In the genomic region with DNA sequence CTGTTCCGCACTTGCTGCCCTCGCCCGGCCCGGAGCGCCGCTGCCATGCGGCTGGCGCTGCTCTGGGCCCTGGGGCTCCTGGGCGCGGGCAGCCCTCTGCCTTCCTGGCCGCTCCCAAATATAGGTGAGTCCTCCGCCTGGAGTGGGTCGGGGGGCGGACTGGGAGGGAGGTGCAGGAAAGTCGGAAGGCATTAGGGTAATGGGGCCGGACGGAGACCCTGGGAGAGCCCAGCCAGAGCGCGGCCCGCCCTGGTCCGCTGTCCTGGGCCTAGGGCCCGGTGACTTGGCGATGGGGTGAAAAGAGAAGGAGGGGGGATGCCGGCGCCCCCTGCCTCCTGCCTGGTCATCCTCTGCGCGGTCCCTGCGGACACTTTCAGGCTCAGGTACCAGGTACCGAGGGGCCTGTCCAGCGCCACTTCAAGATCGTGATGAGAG, we compare ENCODE assay signal across 9 cellular contexts. TPM values are rescaled to one million over a fixed set of nuclear protein-coding genes. Genes with fewer than 3 reads are reported as not detected.
DNase-seq lines count a peak whose midpoint lies in the region; ATAC-seq and TF ChIP-seq lines count a peak whose summit lies in the region.
"Had no signal": no experiment of that assay in that cellular context is flagged by ENCODE, and none has a peak within 500 bp of the region (broad histone marks: within the 10 kb centered on the region; RNA-seq: fewer than 3 reads in every experiment).

No MANE protein-coding gene starts in this region.

- POLR2A ChIA-PET in BJ (lab: Charles Lee) = interaction anchor here (1.0 kb wide), 1 partner anchor 13 kb away, joined by 4 read pairs; no protein-coding TSS in a partner anchor

- H3K27me3 Mint-ChIP-seq in HFFc6 (ENCODE audit: insufficient read depth) = no peaks in the 10 kb centered on the region; the same call in 1 of the 2 replicates
- no peaks in the 10 kb centered on the region for H3K27me3 Mint-ChIP-seq in activated T-helper 2 cell treated with anti-CD3 and anti-CD28 coated beads, Interferon-gamma antibody, Interleukin-2, Interleukin-4, amounts not matched to agents 10 μg/mL and 5 μg/mL and 100 μg/mL, durations not matched to agents 14 hours and 24 hours and 36 hours (ENCODE audit: low read depth)
- H3K27me3 Mint-ChIP-seq in stimulated activated naive CD8-positive, alpha-beta T cell treated with anti-CD3 and anti-CD28 coated beads, Interleukin-15, amount 100 ng/mL, for 72 hours = no peaks in the 10 kb centered on the region

- DNase-seq in BJ (ENCODE audit: low read depth) (no peak), HFFc6 (no peak)
- no peak for DNase-seq in activated T-helper 2 cell treated with anti-CD3 and anti-CD28 coated beads, Interferon-gamma antibody, Interleukin-2, Interleukin-4, amounts not matched to agents 10 μg/mL and 5 μg/mL and 100 μg/mL, durations not matched to agents 14 hours and 24 hours and 36 hours (ENCODE audit: low spot score)
- DNase-seq in stimulated activated naive CD8-positive, alpha-beta T cell treated with anti-CD3 and anti-CD28 coated beads, Interleukin-15, amount 100 ng/mL, for 72 hours = no peak
- DNase-seq in stimulated activated CD4-positive, alpha-beta T cell treated with anti-CD3 and anti-CD28 coated beads, Interleukin-2, amount 100 ng/mL, for 48 hours = no peak

- H3K4me1 ChIP-seq in iPS-15b (ENCODE audit: control insufficient read depth, insufficient read depth, low read length) = peaks cover 3% of the 10 kb centered on the region

- CTCF ChIA-PET in BJ (lab: Yijun Ruan, JAX) = interaction anchor here (0.7 to 3.9 kb wide), 31 partner anchors 9 to 571 kb away, joined by 3 to 44 read pairs (median 4); partner anchors contain the start of genes DCST1, DCST2, EFNA3 and EFNA4

- intact Hi-C loops in activated T-helper 2 cell treated with anti-CD3 and anti-CD28 coated beads, Interferon-gamma antibody, Interleukin-2, Interleukin-4, amounts not matched to agents 10 μg/mL and 5 μg/mL and 100 μg/mL, durations not matched to agents 14 hours and 24 hours and 36 hours (cut with micrococcal nuclease) = loop anchor here (1.0 kb wide), 1 partner anchor 33 kb away; no protein-coding TSS in a partner anchor

- H3K36me3 ChIP-seq in BJ (ENCODE audit: control insufficient read depth, insufficient read depth, low read length) (peaks cover 7% of the 10 kb centered on the region), iPS-15b (ENCODE audit: control insufficient read depth, insufficient read depth, low read length) (no peaks in the 10 kb centered on the region)

- TF ChIP-seq CTCF in BJ (IDR thresholded peaks at IDR 0.05; ENCODE audit: insufficient read depth, low read depth, low read length) (no peak), HFFc6 (IDR thresholded peaks at IDR 0.05) (no peak)

- H3K4me3 ChIP-seq in BJ (ENCODE audit: low read depth, low read length) (peak overlapping the region; percentile 68), iPS-15b (ENCODE audit: low read depth, low read length) (peak overlapping the region; percentile 65)

- H3K9me3 Mint-ChIP-seq in HFFc6 = no peaks in the 10 kb centered on the region
- H3K9me3 Mint-ChIP-seq in activated T-helper 2 cell treated with anti-CD3 and anti-CD28 coated beads, Interferon-gamma antibody, Interleukin-2, Interleukin-4, amounts not matched to agents 10 μg/mL and 5 μg/mL and 100 μg/mL, durations not matched to agents 14 hours and 24 hours and 36 hours = no peaks in the 10 kb centered on the region
- H3K9me3 Mint-ChIP-seq in stimulated activated naive CD8-positive, alpha-beta T cell treated with anti-CD3 and anti-CD28 coated beads, Interleukin-15, amount 100 ng/mL, for 72 hours = no peaks in the 10 kb centered on the region

- H3K27me3 ChIP-seq in BJ (ENCODE audit: control insufficient read depth, insufficient read depth, low read length) (no peaks in the 10 kb centered on the region), iPS-15b (ENCODE audit: control insufficient read depth, insufficient read depth, low read length) (peaks cover 35% of the 10 kb centered on the region)

- no peak overlapping the region for H3K9ac ChIP-seq in iPS-15b (ENCODE audit: low read depth, low read length)

- H3K27ac Mint-ChIP-seq in HFFc6 = 0 out of 2 replicates have a peak overlapping the region, but pooled peaks have one; percentile 33
- no peak overlapping the region for H3K27ac Mint-ChIP-seq in activated T-helper 2 cell treated with anti-CD3 and anti-CD28 coated beads, Interferon-gamma antibody, Interleukin-2, Interleukin-4, amounts not matched to agents 10 μg/mL and 5 μg/mL and 100 μg/mL, durations not matched to agents 14 hours and 24 hours and 36 hours
- H3K27ac Mint-ChIP-seq in stimulated activated naive CD8-positive, alpha-beta T cell treated with anti-CD3 and anti-CD28 coated beads, Interleukin-15, amount 100 ng/mL, for 72 hours = peak overlapping the region in 1 of 2 donors; percentile 52

- no peaks in the 10 kb centered on the region for H3K9me3 ChIP-seq in iPS-15b (ENCODE audit: control insufficient read depth, insufficient read depth, low read length)

- H3K36me3 Mint-ChIP-seq in HFFc6 (ENCODE audit: low read depth) = 0 out of 2 replicates have a peak, but pooled peaks cover 9% of the 10 kb centered on the region
- peaks cover 8% of the 10 kb centered on the region for H3K36me3 Mint-ChIP-seq in activated T-helper 2 cell treated with anti-CD3 and anti-CD28 coated beads, Interferon-gamma antibody, Interleukin-2, Interleukin-4, amounts not matched to agents 10 μg/mL and 5 μg/mL and 100 μg/mL, durations not matched to agents 14 hours and 24 hours and 36 hours (ENCODE audit: low read depth)

- ATAC-seq in stimulated activated naive CD8-positive, alpha-beta T cell treated with anti-CD3 and anti-CD28 coated beads, Interleukin-15, amount 100 ng/mL, for 72 hours = peak; percentile 23
- ATAC-seq in GM21515 (IDR thresholded peaks at IDR 0.05; ENCODE audit: unreplicated experiment) (no peak), HG02571 (IDR thresholded peaks at IDR 0.05; ENCODE audit: unreplicated experiment) (no peak)

- H3K4me3 Mint-ChIP-seq in HFFc6 = peak overlapping the region; percentile 89
- peak overlapping the region; percentile 79 for H3K4me3 Mint-ChIP-seq in activated T-helper 2 cell treated with anti-CD3 and anti-CD28 coated beads, Interferon-gamma antibody, Interleukin-2, Interleukin-4, amounts not matched to agents 10 μg/mL and 5 μg/mL and 100 μg/mL, durations not matched to agents 14 hours and 24 hours and 36 hours (ENCODE audit: low read depth)
- H3K4me3 Mint-ChIP-seq in stimulated activated naive CD8-positive, alpha-beta T cell treated with anti-CD3 and anti-CD28 coated beads, Interleukin-15, amount 100 ng/mL, for 72 hours = peak overlapping the region; percentile 87 to 93

- H3K4me1 Mint-ChIP-seq in HFFc6 (ENCODE audit: low read depth) = peaks cover 30% of the 10 kb centered on the region
- H3K4me1 Mint-ChIP-seq in activated T-helper 2 cell treated with anti-CD3 and anti-CD28 coated beads, Interferon-gamma antibody, Interleukin-2, Interleukin-4, amounts not matched to agents 10 μg/mL and 5 μg/mL and 100 μg/mL, durations not matched to agents 14 hours and 24 hours and 36 hours (ENCODE audit: low read depth) = peaks cover 24% of the 10 kb centered on the region
- peaks cover 32% of the 10 kb centered on the region for H3K4me1 Mint-ChIP-seq in stimulated activated naive CD8-positive, alpha-beta T cell treated with anti-CD3 and anti-CD28 coated beads, Interleukin-15, amount 100 ng/mL, for 72 hours

RNA-seq across cellular contexts. Expression of gene ADAM15, which starts 0.2 kb away (rescaled TPM):
- 55.1 and 88.8 TPM in 2 replicates for polyA plus RNA-seq in BJ (2011; rRNA removed)
- polyA minus RNA-seq in BJ (2011; rRNA and poly(A)+ RNA removed) = 51.8 and 148 TPM in 2 replicates
- total RNA-seq in HFFc6 (2021; fragmentation: NEBNext Ultra II Directional; extraction: Animal tissue kit (Norgen Biotek cat#: 25700)) = 10 to 100 TPM; 51.1 to 66.9 (median 63.7) TPM
- 72.0 and 74.8 TPM in 2 replicates for total RNA-seq in activated T-helper 2 cell treated with anti-CD3 and anti-CD28 coated beads, Interferon-gamma antibody, Interleukin-2, Interleukin-4, amounts not matched to agents 10 μg/mL and 5 μg/mL and 100 μg/mL, durations not matched to agents 14 hours and 24 hours and 36 hours

RNA-seq across cellular contexts. Expression of gene EFNA4, which starts 12.2 kb away (rescaled TPM):
- polyA plus RNA-seq in BJ (2011; rRNA removed) = 6.6 and 12.4 TPM in 2 replicates
- 3.9 and 4.4 TPM in 2 replicates for polyA minus RNA-seq in BJ (2011; rRNA and poly(A)+ RNA removed)
- total RNA-seq in HFFc6 (2021; fragmentation: NEBNext Ultra II Directional; extraction: Animal tissue kit (Norgen Biotek cat#: 25700)) = 1 to 10 TPM; 3.6 to 5.6 (median 4.8) TPM
- total RNA-seq in activated T-helper 2 cell treated with anti-CD3 and anti-CD28 coated beads, Interferon-gamma antibody, Interleukin-2, Interleukin-4, amounts not matched to agents 10 μg/mL and 5 μg/mL and 100 μg/mL, durations not matched to agents 14 hours and 24 hours and 36 hours = 9.2 and 10.5 TPM in 2 replicates

RNA-seq across cellular contexts. Expression of gene DCST1, which starts 17.7 kb away (rescaled TPM):
- polyA plus RNA-seq in BJ (2011; rRNA removed) = not detected in 2 replicates
- polyA minus RNA-seq in BJ (2011; rRNA and poly(A)+ RNA removed) = not detected in 2 replicates
- not detected for total RNA-seq in HFFc6 (2021; fragmentation: NEBNext Ultra II Directional; extraction: Animal tissue kit (Norgen Biotek cat#: 25700))
- total RNA-seq in activated T-helper 2 cell treated with anti-CD3 and anti-CD28 coated beads, Interferon-gamma antibody, Interleukin-2, Interleukin-4, amounts not matched to agents 10 μg/mL and 5 μg/mL and 100 μg/mL, durations not matched to agents 14 hours and 24 hours and 36 hours = 0.11 TPM in 1 of 2 replicates, not detected in the other
- total RNA-seq: renal cortical epithelial cell had no signal

RNA-seq across cellular contexts. Expression of gene DCST2, which starts 17.8 kb away (rescaled TPM):
- polyA plus RNA-seq in BJ (2011; rRNA removed) = 0.17 and 0.38 TPM in 2 replicates
- polyA minus RNA-seq in BJ (2011; rRNA and poly(A)+ RNA removed) = 0.28 TPM in 1 of 2 replicates, not detected in the other
- total RNA-seq in HFFc6 (2021; fragmentation: NEBNext Ultra II Directional; extraction: Animal tissue kit (Norgen Biotek cat#: 25700)) = under 1 TPM in 2 of 6 experiments, not detected in 4; 0.08 to 0.14 TPM
- 0.21 and 0.80 TPM in 2 replicates for total RNA-seq in activated T-helper 2 cell treated with anti-CD3 and anti-CD28 coated beads, Interferon-gamma antibody, Interleukin-2, Interleukin-4, amounts not matched to agents 10 μg/mL and 5 μg/mL and 100 μg/mL, durations not matched to agents 14 hours and 24 hours and 36 hours

RNA-seq across cellular contexts. Expression of gene EFNA3, which starts 27.3 kb away (rescaled TPM):
- 1.4 and 1.8 TPM in 2 replicates for polyA plus RNA-seq in BJ (2011; rRNA removed)
- 0.47 and 1.2 TPM in 2 replicates for polyA minus RNA-seq in BJ (2011; rRNA and poly(A)+ RNA removed)
- under 1 TPM; 0.25 to 0.87 (median 0.55) TPM for total RNA-seq in HFFc6 (2021; fragmentation: NEBNext Ultra II Directional; extraction: Animal tissue kit (Norgen Biotek cat#: 25700))
- 6.0 and 7.1 TPM in 2 replicates for total RNA-seq in activated T-helper 2 cell treated with anti-CD3 and anti-CD28 coated beads, Interferon-gamma antibody, Interleukin-2, Interleukin-4, amounts not matched to agents 10 μg/mL and 5 μg/mL and 100 μg/mL, durations not matched to agents 14 hours and 24 hours and 36 hours
